32 cellular contexts compared by ENCODE assay signal in genomic region chr5:133838286-133838685, GRCh38.
"Had no signal": no experiment of that assay in that cellular context is flagged by ENCODE, and none has a peak within 500 bp of the region (broad histone marks: within the 10 kb centered on the region; RNA-seq: fewer than 3 reads in every experiment).

No MANE protein-coding gene starts in this region.

- DNase-seq: activated B cell treated with CpG ODN at 0.5 μM for 24 hours; activated CD4-positive, alpha-beta memory T cell treated with anti-CD3 and anti-CD28 coated beads for 36 hours; activated CD4-positive, alpha-beta T cell treated with anti-CD3 and anti-CD28 coated beads for 4 hours; activated CD4-positive, alpha-beta T cell treated with anti-CD3 and anti-CD28 coated beads, Interleukin-2, amount 10 ng/mL, durations not matched to agents 24 days and 14 days; activated CD4-positive, alpha-beta T cell treated with anti-CD3 and anti-CD28 coated beads, Interleukin-2, amount 50 U/mL, for 1 hour; activated CD4-positive, alpha-beta T cell treated with anti-CD3 and anti-CD28 coated beads, Interleukin-2, amount 50 U/mL, for 4 hours; activated CD4-positive, CD25-positive, alpha-beta regulatory T cell treated with anti-CD3 and anti-CD28 coated beads, Interleukin-2, amount 50 U/mL, for 72 hours; activated CD8-positive, alpha-beta memory T cell treated with anti-CD3 and anti-CD28 coated beads, Interleukin-2, amount 50 U/mL, for 4 hours; activated CD8-positive, alpha-beta T cell treated with anti-CD3 and anti-CD28 coated beads for 36 hours; activated effector memory CD4-positive, alpha-beta T cell treated with anti-CD3 and anti-CD28 coated beads, Interleukin-2, amount 50 U/mL, for 16 hours; activated gamma-delta T cell treated with Interleukin-2 at 50 U/mL for 16 hours; activated naive CD4-positive, alpha-beta T cell; activated naive CD4-positive, alpha-beta T cell treated with anti-CD3 and anti-CD28 coated beads for 36 hours; activated naive CD4-positive, alpha-beta T cell treated with anti-CD3 and anti-CD28 coated beads, Interleukin-2, amount 50 U/mL, for 16 hours; activated naive CD8-positive, alpha-beta T cell treated with anti-CD3 and anti-CD28 coated beads for 36 hours; activated T-cell treated with anti-CD3 and anti-CD28 coated beads for 4 hours; activated T-cell treated with anti-CD3 and anti-CD28 coated beads, Interleukin-2, amount 50 U/mL, for 1 hour; activated T-cell treated with anti-CD3 and anti-CD28 coated beads, Interleukin-2, amount 50 U/mL, for 4 hours; activated T-cell treated with anti-CD3 and anti-CD28 coated beads, Interleukin-2, amount 50 U/mL, for 72 hours; adrenal gland; amniotic stem cell; body of pancreas; brain microvascular endothelial cell; caudate nucleus; cerebellar nuclear complex; SW 1271; T-helper 1 cell; T-helper 2 cell; T-helper 9 cell had no signal

- ATAC-seq: activated CD8-positive, alpha-beta T cell treated with anti-CD3 and anti-CD28 coated beads for 36 hours; activated naive CD4-positive, alpha-beta T cell treated with anti-CD3 and anti-CD28 coated beads, Interleukin-2, amount 50 U/mL, for 72 hours; activated T-cell treated with anti-CD3 and anti-CD28 coated beads, Interleukin-2, amount 50 U/mL, for 4 hours; activated T-cell treated with anti-CD3 and anti-CD28 coated beads, Interleukin-2, amount 50 U/mL, for 72 hours; activated T-helper 17 cell treated with anti-CD3 and anti-CD28 coated beads, Interleukin-2, amount 50 U/mL, for 72 hours; body of pancreas had no signal

- H3K27ac ChIP-seq: adrenal gland, body of pancreas, brain microvascular endothelial cell, breast epithelium had no signal

- H3K4me3 ChIP-seq: adrenal gland, body of pancreas, breast epithelium had no signal
